In genomic region chr2:46183426-46183825, GRCh38 we compare ENCODE assay signal across 31 cellular contexts.
"Had no signal": no experiment of that assay in that cellular context is flagged by ENCODE, and none has a peak within 500 bp of the region (broad histone marks: within the 10 kb centered on the region; RNA-seq: fewer than 3 reads in every experiment).

No MANE protein-coding gene starts in this region.

- H3K36me3 Mint-ChIP-seq: activated CD4-positive, alpha-beta memory T cell treated with anti-CD3 and anti-CD28 coated beads for 36 hours; mesothelial cell of epicardium had no signal

- FAIRE-seq: colon, endometrium, frontal cortex, keratinocyte had no signal

- H3K27ac ChIP-seq: adrenal gland, body of pancreas, epithelial cell of prostate, esophagus squamous epithelium, parathyroid adenoma, spleen, testis, transverse colon had no signal

- H3K36me3 ChIP-seq: adrenal gland, transverse colon had no signal

- H3K27me3 ChIP-seq: adrenal gland, body of pancreas, esophagus squamous epithelium, spleen, testis, transverse colon had no signal

- H3K4me3 Mint-ChIP-seq: activated CD4-positive, alpha-beta memory T cell treated with anti-CD3 and anti-CD28 coated beads for 36 hours; activated CD4-positive, alpha-beta T cell treated with anti-CD3 and anti-CD28 coated beads, Interleukin-2, amount 10 ng/mL, durations not matched to agents 24 days and 14 days; activated naive CD4-positive, alpha-beta T cell treated with anti-CD3 and anti-CD28 coated beads for 36 hours; activated naive CD8-positive, alpha-beta T cell treated with anti-CD3 and anti-CD28 coated beads for 36 hours; activated T-cell treated with anti-CD3 and anti-CD28 coated beads, Interleukin-2, amount 50 U/mL, for 72 hours; mesothelial cell of epicardium; T-helper 17 cell had no signal

- H3K27me3 Mint-ChIP-seq: activated CD4-positive, alpha-beta memory T cell treated with anti-CD3 and anti-CD28 coated beads for 36 hours; activated CD4-positive, alpha-beta T cell treated with anti-CD3 and anti-CD28 coated beads, Interleukin-2, amount 10 ng/mL, durations not matched to agents 24 days and 14 days; activated naive CD8-positive, alpha-beta T cell treated with anti-CD3 and anti-CD28 coated beads for 36 hours; naive B cell; T-helper 17 cell had no signal

- DNase-seq: activated CD4-positive, alpha-beta memory T cell treated with anti-CD3 and anti-CD28 coated beads for 36 hours; activated CD4-positive, alpha-beta T cell treated with anti-CD3 and anti-CD28 coated beads, Interleukin-2, amount 10 ng/mL, durations not matched to agents 24 days and 14 days; activated CD4-positive, CD25-positive, alpha-beta regulatory T cell treated with anti-CD3 and anti-CD28 coated beads, Interleukin-2, amount 50 U/mL, for 72 hours; activated naive CD4-positive, alpha-beta T cell treated with anti-CD3 and anti-CD28 coated beads for 36 hours; activated naive CD8-positive, alpha-beta T cell treated with anti-CD3 and anti-CD28 coated beads for 36 hours; activated T-cell treated with anti-CD3 and anti-CD28 coated beads, Interleukin-2, amount 50 U/mL, for 72 hours; aorta; body of pancreas; dermis blood vessel endothelial cell; effector CD4-positive, alpha-beta T cell; esophagus squamous epithelium; left cardiac atrium; mammary epithelial cell; naive B cell; occipital lobe; right cardiac atrium; spleen; stimulated activated naive CD8-positive, alpha-beta T cell treated with anti-CD3 and anti-CD28 coated beads, Interleukin-15, Interleukin-2, amounts not matched to agents 100 U/mL and 50 U/mL, for 24 hours; SW 1271; T-helper 17 cell; T1000; testis; transverse colon had no signal

- H3K4me3 ChIP-seq: adrenal gland, body of pancreas, esophagus squamous epithelium, spleen, testis, transverse colon had no signal

- H3K27ac Mint-ChIP-seq: activated CD4-positive, alpha-beta memory T cell treated with anti-CD3 and anti-CD28 coated beads for 36 hours; activated CD4-positive, alpha-beta T cell treated with anti-CD3 and anti-CD28 coated beads, Interleukin-2, amount 10 ng/mL, durations not matched to agents 24 days and 14 days; activated naive CD4-positive, alpha-beta T cell treated with anti-CD3 and anti-CD28 coated beads for 36 hours; activated naive CD8-positive, alpha-beta T cell treated with anti-CD3 and anti-CD28 coated beads for 36 hours; activated T-cell treated with anti-CD3 and anti-CD28 coated beads, Interleukin-2, amount 50 U/mL, for 72 hours; mesothelial cell of epicardium; T-helper 17 cell had no signal

- H2AFZ ChIP-seq: parathyroid adenoma had no signal

- H3K9ac ChIP-seq: parathyroid adenoma had no signal

- H3K9me3 Mint-ChIP-seq: activated CD4-positive, alpha-beta memory T cell treated with anti-CD3 and anti-CD28 coated beads for 36 hours; activated CD4-positive, alpha-beta T cell treated with anti-CD3 and anti-CD28 coated beads, Interleukin-2, amount 10 ng/mL, durations not matched to agents 24 days and 14 days; activated naive CD4-positive, alpha-beta T cell treated with anti-CD3 and anti-CD28 coated beads for 36 hours; activated naive CD8-positive, alpha-beta T cell treated with anti-CD3 and anti-CD28 coated beads for 36 hours; activated T-cell treated with anti-CD3 and anti-CD28 coated beads, Interleukin-2, amount 50 U/mL, for 72 hours; mesothelial cell of epicardium; naive B cell had no signal

- H3K79me2 ChIP-seq: parathyroid adenoma had no signal

- H3K9me3 ChIP-seq: adrenal gland, body of pancreas, esophagus squamous epithelium, spleen, testis, transverse colon had no signal

- ATAC-seq: activated T-cell treated with anti-CD3 and anti-CD28 coated beads, Interleukin-2, amount 50 U/mL, for 72 hours; body of pancreas; left cardiac atrium; right cardiac atrium; stimulated activated naive CD8-positive, alpha-beta T cell treated with anti-CD3 and anti-CD28 coated beads, Interleukin-15, Interleukin-2, amounts not matched to agents 100 U/mL and 50 U/mL, for 24 hours; T-helper 17 cell had no signal
